Comparison of ENCODE assay signal across 16 cellular contexts in genomic region chr1:241007668-241008067, GRCh38.
DNase-seq lines count a peak whose midpoint lies in the region; ATAC-seq, FAIRE-seq and TF ChIP-seq lines count a peak whose summit lies in the region.
"Had no signal": no experiment of that assay in that cellular context is flagged by ENCODE, and none has a peak within 500 bp of the region (broad histone marks: within the 10 kb centered on the region; RNA-seq: fewer than 3 reads in every experiment).

No MANE protein-coding gene starts in this region.

- TF ChIP-seq RAD21 in H1 (IDR thresholded peaks at IDR 0.05 in 1 of 2, conservative IDR thresholded peaks at IDR 0.05 in 1 of 2; ENCODE audit: low read depth in 2 of 2, low read length in 2 of 2), result no peak

- no peaks in the 10 kb centered on the region for H4K20me1 ChIP-seq in H1 (replicated peaks in 1 of 2; ENCODE audit: control insufficient read depth in 1 of 2, insufficient read depth in 2 of 2, low read length in 2 of 2)

- H3K14ac ChIP-seq in H1 (ENCODE audit: insufficient read length), result no peak overlapping the region

- H2BK12ac ChIP-seq in H1 (ENCODE audit: low read depth, low read length), result no peak overlapping the region; the same call in 1 of the 2 replicates

- ATAC-seq in lung (ENCODE audit: insufficient read depth, low FRiP score) (peak; percentile 77), upper lobe of right lung (peak; percentile 92), HG03097 (IDR thresholded peaks at IDR 0.05; ENCODE audit: low FRiP score, unreplicated experiment) (no peak)
- no peak for ATAC-seq in activated T-cell treated with anti-CD3 and anti-CD28 coated beads, Interleukin-2, amount 50 U/mL, for 4 hours

- H3K36me3 ChIP-seq in HEK293 (ENCODE audit: control insufficient read depth in 2 of 2, insufficient read depth in 1 of 2, low read length in 2 of 2), result no peaks in the 10 kb centered on the region
- no peaks in the 10 kb centered on the region for H3K36me3 ChIP-seq in H1 (ENCODE audit: control insufficient read depth in 2 of 4, insufficient read depth in 4 of 4, low read length in 3 of 4)
- H3K36me3 ChIP-seq in lung (ENCODE audit: control insufficient read depth in 2 of 2, insufficient read depth in 2 of 2, low read length in 2 of 2), result no peaks in the 10 kb centered on the region
- no peaks in the 10 kb centered on the region for H3K36me3 ChIP-seq in upper lobe of right lung

- H4K91ac ChIP-seq in H1 (replicated peaks; ENCODE audit: insufficient read length, low read length), result peak overlapping the region; percentile 83

- TF ChIP-seq POLR2A in H1 (IDR thresholded peaks at IDR 0.05; ENCODE audit: control extremely low read depth in 1 of 2, low read depth in 2 of 2, low read length in 2 of 2) (no peak), H54 (IDR thresholded peaks at IDR 0.05; ENCODE audit: low read depth, low read length) (no peak)

- no peaks in the 10 kb centered on the region for H3K4me1 Mint-ChIP-seq in activated T-cell treated with anti-CD3 and anti-CD28 coated beads, Interleukin-2, amount 50 U/mL, for 4 hours (ENCODE audit: low read depth)
- H3K4me1 Mint-ChIP-seq: B cell had no signal

- peak overlapping the region; percentile 62; the same call in 1 of the 2 replicates for H2BK20ac ChIP-seq in H1 (ENCODE audit: low read length)

- H3K9ac ChIP-seq in H1 (replicated peaks in 1 of 4; ENCODE audit: extremely low read depth in 1 of 4, low read depth in 3 of 4, low read length in 3 of 4), result no peak overlapping the region

- no peak overlapping the region for H2AFZ ChIP-seq in H1 (ENCODE audit: low read length)

- no peak overlapping the region for H3K18ac ChIP-seq in H1 (ENCODE audit: extremely low read depth, low read length)

- intact Hi-C loops in upper lobe of right lung (cut with DNase I), result no loop called here

- H3K79me2 ChIP-seq in H1 (ENCODE audit: control insufficient read depth in 1 of 2, insufficient read depth in 2 of 2, low read length in 2 of 2), result no peaks in the 10 kb centered on the region

- no peak overlapping the region for H2BK15ac ChIP-seq in H1 (ENCODE audit: low read length)

- H3K36me3 Mint-ChIP-seq in activated T-cell treated with anti-CD3 and anti-CD28 coated beads, Interleukin-2, amount 50 U/mL, for 4 hours (ENCODE audit: insufficient read depth), result no peaks in the 10 kb centered on the region

- no peak for TF ChIP-seq CTCF in HEK293 (tag by site-specific recombination; IDR thresholded peaks at IDR 0.05)
- no peak for TF ChIP-seq CTCF in H1 (IDR thresholded peaks at IDR 0.05; ENCODE audit: control extremely low read depth in 1 of 3, insufficient read depth in 1 of 3, low read depth in 1 of 3, low read length in 3 of 3)
- no peak for TF ChIP-seq CTCF in lung (IDR thresholded peaks at IDR 0.05; ENCODE audit: control extremely low read depth, extremely low read depth)
- no peak for TF ChIP-seq CTCF in upper lobe of right lung (IDR thresholded peaks at IDR 0.05)

- TF ChIP-seq EP300 in H1 (IDR thresholded peaks at IDR 0.05; ENCODE audit: borderline replicate concordance in 1 of 2, low read depth in 2 of 2, low read length in 2 of 2), result no peak

- no peak overlapping the region for H3K4ac ChIP-seq in H1 (replicated peaks; ENCODE audit: insufficient read length, low read depth, low read length)

- H3K9me3 ChIP-seq in HEK293 (ENCODE audit: control insufficient read depth, insufficient read depth, low read depth, low read length) (no peaks in the 10 kb centered on the region), H1 (ENCODE audit: insufficient read depth in 2 of 2, low read depth in 1 of 2, low read length in 1 of 2) (no peaks in the 10 kb centered on the region), lung (ENCODE audit: control insufficient read depth in 2 of 2, insufficient read depth in 1 of 2, low read length in 1 of 2) (no peaks in the 10 kb centered on the region), upper lobe of right lung (no peaks in the 10 kb centered on the region)
- H3K9me3 ChIP-seq: Caco-2 had no signal

- no peaks in the 10 kb centered on the region for H3K27me3 ChIP-seq in H1 (replicated peaks in 1 of 4; ENCODE audit: control insufficient read depth in 3 of 4, extremely low read depth in 1 of 4, insufficient read depth in 3 of 4, low read length in 3 of 4)
- H3K27me3 ChIP-seq in lung (ENCODE audit: control insufficient read depth, insufficient read depth), result no peaks in the 10 kb centered on the region
- no peaks in the 10 kb centered on the region for H3K27me3 ChIP-seq in upper lobe of right lung

- H4K8ac ChIP-seq in H1 (ENCODE audit: extremely low read depth, insufficient read depth, low read length), result no peak overlapping the region

- H2BK120ac ChIP-seq in H1 (replicated peaks; ENCODE audit: low read depth, low read length), result no peak overlapping the region

- CTCF ChIA-PET in HEK293 (lab: Yijun Ruan, JAX) (interaction anchor here (0.6 kb wide), 1 partner anchor 441 kb away, joined by 4 read pairs; no protein-coding TSS in a partner anchor), H1 (lab: Charles Lee; ENCODE audit: partially characterized antibody) (interaction anchor here (1.1 to 1.4 kb wide), 2 partner anchors 9 to 17 kb away, joined by 4 to 5 read pairs; no protein-coding TSS in a partner anchor)

- FAIRE-seq in H1 (lab: Jason Lieb, UNC) (no peak), H54 (lab: Jason Lieb, UNC) (no peak)
- FAIRE-seq: A204.1, GM12892 had no signal

- no peak overlapping the region for H2BK5ac ChIP-seq in H1 (ENCODE audit: low read depth, low read length)

- H3K23ac ChIP-seq in H1 (ENCODE audit: insufficient read length), result no peak overlapping the region

- H3K4me1 ChIP-seq in HEK293 (ENCODE audit: control insufficient read depth, insufficient read depth, low read length) (no peaks in the 10 kb centered on the region), H1 (replicated peaks in 1 of 4; ENCODE audit: control insufficient read depth in 3 of 4, insufficient read depth in 4 of 4, low read length in 3 of 4) (peaks cover 3 to 18% (median 13%) of the 10 kb centered on the region in 4 experiments; a peak in 5 of 7 replicates), lung (ENCODE audit: control insufficient read depth in 2 of 2, insufficient read depth in 2 of 2, low read length in 2 of 2) (no peaks in the 10 kb centered on the region), upper lobe of right lung (no peaks in the 10 kb centered on the region)
- H3K4me1 ChIP-seq: Caco-2 had no signal

- H4K5ac ChIP-seq in H1 (ENCODE audit: insufficient read length, low read depth, low read length), result peak overlapping the region; percentile 86

- H3K4me2 ChIP-seq in H1 (ENCODE audit: insufficient read depth in 1 of 2, low read depth in 2 of 2, low read length in 2 of 2), result no peak overlapping the region

- no peak overlapping the region for H3K27ac ChIP-seq in HEK293 (ENCODE audit: extremely low read depth, low read depth, low read length)
- H3K27ac ChIP-seq in H1 (ENCODE audit: low read depth, low read length), result no peak overlapping the region
- no peak overlapping the region for H3K27ac ChIP-seq in lung (ENCODE audit: low read depth in 1 of 2, low read length in 1 of 2)
- no peak overlapping the region for H3K27ac ChIP-seq in upper lobe of right lung
- H3K27ac ChIP-seq: HL-60 had no signal

- no peak overlapping the region for H3K56ac ChIP-seq in H1 (replicated peaks; ENCODE audit: insufficient read length, low read depth, low read length)

- H2AK5ac ChIP-seq in H1 (ENCODE audit: low read depth, low read length), result no peak overlapping the region

- H3K4me3 Mint-ChIP-seq in activated T-cell treated with anti-CD3 and anti-CD28 coated beads, Interleukin-2, amount 50 U/mL, for 4 hours, result no peak overlapping the region
- H3K4me3 Mint-ChIP-seq: B cell; CD4-positive, alpha-beta T cell had no signal

- H3K9me3 Mint-ChIP-seq in activated T-cell treated with anti-CD3 and anti-CD28 coated beads, Interleukin-2, amount 50 U/mL, for 4 hours, result peaks cover 10% of the 10 kb centered on the region

- POLR2A ChIA-PET in HEK293 (lab: Yijun Ruan, JAX) (no interaction called here), H1 (lab: Charles Lee; ENCODE audit: partially characterized antibody) (no interaction called here)

- H3K23me2 ChIP-seq in H1 (ENCODE audit: low read depth, low read length), result peaks cover 2% of the 10 kb centered on the region; the same call in 1 of the 2 replicates

- no peaks in the 10 kb centered on the region for H3K79me1 ChIP-seq in H1 (ENCODE audit: low read depth, low read length)

- WGBS in H1 (ENCODE audit: extremely low coverage in 1 of 2, insufficient coverage in 1 of 2, insufficient read length in 1 of 2, insufficient replicate concordance in 2 of 2, low coverage in 1 of 2, low lambda C conversion rate in 2 of 2, missing lambda C conversion rate in 1 of 2), 2 experiments, result 88% methylated on average over 4 of the region's 4 CpGs; no CpG with 5 or more reads in 1 of the 2 experiments
- 71 to 85% methylated on average over 4 of the region's 4 CpGs for WGBS in lung, 2 donors

- H3K27me3 Mint-ChIP-seq in activated T-cell treated with anti-CD3 and anti-CD28 coated beads, Interleukin-2, amount 50 U/mL, for 4 hours (ENCODE audit: low read depth), result no peaks in the 10 kb centered on the region
- H3K27me3 Mint-ChIP-seq: B cell; CD4-positive, alpha-beta T cell had no signal

- H3K4me3 ChIP-seq in HEK293 (ENCODE audit: low read depth, low read length), result no peak overlapping the region
- H3K4me3 ChIP-seq in H1 (ENCODE audit: extremely low read depth in 1 of 4, insufficient read depth in 2 of 4, low read depth in 3 of 4, low read length in 4 of 4), result no peak overlapping the region
- H3K4me3 ChIP-seq in lung, result no peak overlapping the region
- H3K4me3 ChIP-seq in upper lobe of right lung, result no peak overlapping the region

- DNase-seq in H1 (ENCODE audit: low read depth in 1 of 2, low spot score in 2 of 2) (no peak), lung (ENCODE audit: low spot score) (peak; percentile 61), upper lobe of right lung (peak; percentile 71), H54 (ENCODE audit: insufficient read length, low spot score) (no peak)
- DNase-seq in activated T-cell treated with anti-CD3 and anti-CD28 coated beads, Interleukin-2, amount 50 U/mL, for 4 hours, result no peak
- DNase-seq: C1 segment of cervical spinal cord; Caco-2; CD4-positive, alpha-beta T cell; DND-41; GDM1 had no signal

TF ChIP-seq in HEK293, 187 proteins besides CTCF, POLR2A, EP300 and RAD21 (continues in another document):
- peak; percentile 70; the same call in 1 of the 2 replicates for TF ChIP-seq SCRT2 (tag by site-specific recombination; IDR thresholded peaks at IDR 0.05)

TF ChIP-seq in H1, 55 proteins besides CTCF, POLR2A, EP300 and RAD21 (continues in another document):
- TF ChIP-seq SRF (IDR thresholded peaks at IDR 0.05; ENCODE audit: low read depth, low read length), result no peak
- no peak for TF ChIP-seq SIX5 (IDR thresholded peaks at IDR 0.05; ENCODE audit: low read depth, low read length)
- no peak for TF ChIP-seq RXRA (IDR thresholded peaks at IDR 0.05; ENCODE audit: insufficient read depth, low read depth, low read length)
- TF ChIP-seq POU5F1 (IDR thresholded peaks at IDR 0.05; ENCODE audit: low read depth, low read length), result no peak
- TF ChIP-seq CREB1 (IDR thresholded peaks at IDR 0.05), result no peak
- no peak for TF ChIP-seq RBBP5 (IDR thresholded peaks at IDR 0.05; ENCODE audit: borderline replicate concordance, low read depth, low read length)
- no peak for TF ChIP-seq TBP (IDR thresholded peaks at IDR 0.05; ENCODE audit: low read depth, low read length)

Comparison
In these comparisons a context has a peak if more than half of its experiments do, and no peak if none do; other contexts are left out.
1. DNase-seq: peak in lung (single experiment) and upper lobe of right lung (single experiment); none in H1 (0 of 2), activated T-cell treated with anti-CD3 and anti-CD28 coated beads, Interleukin-2, amount 50 U/mL, for 4 hours (single experiment) and H54 (single experiment).
2. ATAC-seq: peak in lung (single experiment) and upper lobe of right lung (single experiment); none in HG03097 (single experiment) and activated T-cell treated with anti-CD3 and anti-CD28 coated beads, Interleukin-2, amount 50 U/mL, for 4 hours (0 of 2).